8 cellular contexts compared by ENCODE assay signal in the genomic region with DNA sequence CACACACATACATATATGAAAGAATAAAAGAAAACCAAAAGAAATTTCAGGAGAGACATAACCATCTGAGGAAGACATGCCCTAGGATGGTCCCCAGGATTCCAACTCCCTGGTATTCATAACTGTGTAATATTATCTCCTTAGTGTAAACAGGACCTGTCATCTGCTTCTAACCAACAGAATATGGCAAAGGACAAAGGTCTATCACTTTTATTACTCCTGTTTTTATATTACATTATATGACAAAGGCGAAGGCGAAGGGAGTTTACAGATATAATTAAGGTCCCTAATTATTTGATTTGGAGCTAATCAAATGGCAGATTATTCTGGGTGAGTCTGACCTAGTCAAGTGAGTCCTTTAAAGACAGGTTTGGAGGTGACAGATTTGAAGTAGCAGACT.
"Had no signal": no experiment of that assay in that cellular context is flagged by ENCODE, and none has a peak within 500 bp of the region (broad histone marks: within the 10 kb centered on the region; RNA-seq: fewer than 3 reads in every experiment).

No MANE protein-coding gene starts in this region.

- H3K27ac ChIP-seq: HL-60 had no signal

- H3K9me3 ChIP-seq: HAP-1 had no signal

- H3K27ac Mint-ChIP-seq: HFFc6, IgD-negative memory B cell had no signal

- H3K27me3 Mint-ChIP-seq: IgD-negative memory B cell had no signal

- H3K4me3 ChIP-seq: HAP-1 had no signal

- H3K36me3 ChIP-seq: HAP-1 had no signal

- FAIRE-seq: HepG2 had no signal

- H3K4me3 Mint-ChIP-seq: HFFc6, IgD-negative memory B cell had no signal

- ATAC-seq: HCT116, HepG2 had no signal

- H3K9me3 Mint-ChIP-seq: HFFc6, IgD-negative memory B cell had no signal

- DNase-seq: GOT3, H7, HFFc6 had no signal
